Comparison of ENCODE assay signal across 8 cellular contexts in genomic region chr9:93093449-93094293, GRCh38. TPM values are rescaled to one million over a fixed set of nuclear protein-coding genes. Genes with fewer than 3 reads are reported as not detected.
DNase-seq lines count a peak whose midpoint lies in the region; ATAC-seq and TF ChIP-seq lines count a peak whose summit lies in the region.

No MANE protein-coding gene starts in this region.

- TF ChIP-seq CTCF in upper lobe of left lung (IDR thresholded peaks at IDR 0.05) = no peak

- peaks cover 4% of the 10 kb centered on the region for H3K9me3 Mint-ChIP-seq in activated naive CD4-positive, alpha-beta T cell treated with anti-CD3 and anti-CD28 coated beads, Interleukin-2, amount 50 U/mL, for 24 hours
- H3K9me3 Mint-ChIP-seq in activated T-helper 1 cell treated with anti-CD3 and anti-CD28 coated beads, Interleukin-12 subunit alpha, Interleukin-12 subunit beta, Interleukin-2, Interleukin-4 antibody, amounts not matched to agents 30 ng/mL and 10 ng/mL and 1 ng/mL, durations not matched to agents 14 hours and 24 hours and 36 hours = peaks cover 26% of the 10 kb centered on the region
- no peaks in the 10 kb centered on the region for H3K9me3 Mint-ChIP-seq in memory B cell

- no peak for TF ChIP-seq POLR2A in upper lobe of left lung (IDR thresholded peaks at IDR 0.05)

- intact Hi-C loops in activated T-helper 1 cell treated with anti-CD3 and anti-CD28 coated beads, Interleukin-12 subunit alpha, Interleukin-12 subunit beta, Interleukin-2, Interleukin-4 antibody, amounts not matched to agents 30 ng/mL and 10 ng/mL and 1 ng/mL, durations not matched to agents 14 hours and 24 hours and 36 hours (cut with micrococcal nuclease) = loop anchor here (10.0 kb wide), 2 partner anchors 219 to 419 kb away; partner anchors contain the start of genes IPPK and ZNF484

- H3K4me3 ChIP-seq in upper lobe of left lung = no peak overlapping the region

- peaks cover 7% of the 10 kb centered on the region for H3K36me3 Mint-ChIP-seq in activated naive CD4-positive, alpha-beta T cell treated with anti-CD3 and anti-CD28 coated beads, Interleukin-2, amount 50 U/mL, for 24 hours
- peaks cover 30% of the 10 kb centered on the region for H3K36me3 Mint-ChIP-seq in activated T-helper 1 cell treated with anti-CD3 and anti-CD28 coated beads, Interleukin-12 subunit alpha, Interleukin-12 subunit beta, Interleukin-2, Interleukin-4 antibody, amounts not matched to agents 30 ng/mL and 10 ng/mL and 1 ng/mL, durations not matched to agents 14 hours and 24 hours and 36 hours (ENCODE audit: low read depth)
- peaks cover 5% of the 10 kb centered on the region for H3K36me3 Mint-ChIP-seq in memory B cell

- peak overlapping the region; percentile 95 for H3K27ac Mint-ChIP-seq in activated naive CD4-positive, alpha-beta T cell treated with anti-CD3 and anti-CD28 coated beads, Interleukin-2, amount 50 U/mL, for 24 hours
- H3K27ac Mint-ChIP-seq in activated T-helper 1 cell treated with anti-CD3 and anti-CD28 coated beads, Interleukin-12 subunit alpha, Interleukin-12 subunit beta, Interleukin-2, Interleukin-4 antibody, amounts not matched to agents 30 ng/mL and 10 ng/mL and 1 ng/mL, durations not matched to agents 14 hours and 24 hours and 36 hours = peak overlapping the region; percentile 99
- peak overlapping the region; percentile 98 for H3K27ac Mint-ChIP-seq in memory B cell

- ATAC-seq in memory B cell (ENCODE audit: low read depth) = no peak
- ATAC-seq in upper lobe of left lung (ENCODE audit: low FRiP score in 2 of 2) = no peak

- no peaks in the 10 kb centered on the region for H3K27me3 Mint-ChIP-seq in activated naive CD4-positive, alpha-beta T cell treated with anti-CD3 and anti-CD28 coated beads, Interleukin-2, amount 50 U/mL, for 24 hours
- no peaks in the 10 kb centered on the region for H3K27me3 Mint-ChIP-seq in activated T-helper 1 cell treated with anti-CD3 and anti-CD28 coated beads, Interleukin-12 subunit alpha, Interleukin-12 subunit beta, Interleukin-2, Interleukin-4 antibody, amounts not matched to agents 30 ng/mL and 10 ng/mL and 1 ng/mL, durations not matched to agents 14 hours and 24 hours and 36 hours (ENCODE audit: insufficient read depth)
- no peaks in the 10 kb centered on the region for H3K27me3 Mint-ChIP-seq in memory B cell

- H3K4me1 Mint-ChIP-seq in activated naive CD4-positive, alpha-beta T cell treated with anti-CD3 and anti-CD28 coated beads, Interleukin-2, amount 50 U/mL, for 24 hours = peaks cover 76% of the 10 kb centered on the region
- H3K4me1 Mint-ChIP-seq in activated T-helper 1 cell treated with anti-CD3 and anti-CD28 coated beads, Interleukin-12 subunit alpha, Interleukin-12 subunit beta, Interleukin-2, Interleukin-4 antibody, amounts not matched to agents 30 ng/mL and 10 ng/mL and 1 ng/mL, durations not matched to agents 14 hours and 24 hours and 36 hours (ENCODE audit: low read depth) = peaks cover 82% of the 10 kb centered on the region
- peaks cover 59% of the 10 kb centered on the region for H3K4me1 Mint-ChIP-seq in memory B cell

- WGBS in upper lobe of left lung, 2 donors = 38 to 60% methylated on average over 12 of the region's 13 CpGs

- no peak for DNase-seq in activated naive CD4-positive, alpha-beta T cell (lab: John Stamatoyannopoulos, UW)
- DNase-seq in activated T-helper 1 cell treated with anti-CD3 and anti-CD28 coated beads, Interleukin-12 subunit alpha, Interleukin-12 subunit beta, Interleukin-2, Interleukin-4 antibody, amounts not matched to agents 30 ng/mL and 10 ng/mL and 1 ng/mL, durations not matched to agents 14 hours and 24 hours and 36 hours (ENCODE audit: low spot score) = no peak
- no peak for DNase-seq in memory B cell (ENCODE audit: low spot score in 2 of 2)
- DNase-seq in upper lobe of left lung = peak in 1 of 2 donors; percentile 28
- DNase-seq in activated CD4-positive, CD25-positive, alpha-beta regulatory T cell (lab: John Stamatoyannopoulos, UW) = no peak
- DNase-seq in DMS114 treated with DMSO at 0.1 percent for 48 hours (lab: John Stamatoyannopoulos, UW; ENCODE audit: unreplicated experiment) = no peak
- DNase-seq in NCI-H524 (lab: John Stamatoyannopoulos, UW) = no peak

- no peaks in the 10 kb centered on the region for H3K36me3 ChIP-seq in upper lobe of left lung

- peak overlapping the region; percentile 87 for H3K4me3 Mint-ChIP-seq in activated naive CD4-positive, alpha-beta T cell treated with anti-CD3 and anti-CD28 coated beads, Interleukin-2, amount 50 U/mL, for 24 hours
- peak overlapping the region; percentile 89 for H3K4me3 Mint-ChIP-seq in activated T-helper 1 cell treated with anti-CD3 and anti-CD28 coated beads, Interleukin-12 subunit alpha, Interleukin-12 subunit beta, Interleukin-2, Interleukin-4 antibody, amounts not matched to agents 30 ng/mL and 10 ng/mL and 1 ng/mL, durations not matched to agents 14 hours and 24 hours and 36 hours
- peak overlapping the region; percentile 93 for H3K4me3 Mint-ChIP-seq in memory B cell

- peak overlapping the region; percentile 7 to 98 (median 96) for H3K27ac ChIP-seq in upper lobe of left lung

- TF ChIP-seq EP300 in upper lobe of left lung (IDR thresholded peaks at IDR 0.05) = no peak

- H3K27me3 ChIP-seq in upper lobe of left lung = no peaks in the 10 kb centered on the region

- peaks cover 0 to 9% (median 0%) of the 10 kb centered on the region in 4 donors for H3K9me3 ChIP-seq in upper lobe of left lung

- peaks cover 40 to 48% (median 47%) of the 10 kb centered on the region in 4 donors for H3K4me1 ChIP-seq in upper lobe of left lung

RNA-seq across cellular contexts. Expression of gene CARD19, which starts 2.3 kb away (rescaled TPM):
- total RNA-seq in activated T-helper 1 cell treated with anti-CD3 and anti-CD28 coated beads, Interleukin-12 subunit alpha, Interleukin-12 subunit beta, Interleukin-2, Interleukin-4 antibody, amounts not matched to agents 30 ng/mL and 10 ng/mL and 1 ng/mL, durations not matched to agents 14 hours and 24 hours and 36 hours = 40.5 and 41.7 TPM in 2 replicates
- 10 to 100 TPM; 34.7 to 92.3 (median 41.7) TPM for total RNA-seq in upper lobe of left lung

RNA-seq across cellular contexts. Expression of gene SUSD3, which starts 35.2 kb away (rescaled TPM):
- 31.7 and 33.2 TPM in 2 replicates for total RNA-seq in activated T-helper 1 cell treated with anti-CD3 and anti-CD28 coated beads, Interleukin-12 subunit alpha, Interleukin-12 subunit beta, Interleukin-2, Interleukin-4 antibody, amounts not matched to agents 30 ng/mL and 10 ng/mL and 1 ng/mL, durations not matched to agents 14 hours and 24 hours and 36 hours
- total RNA-seq in upper lobe of left lung = 10 to 100 TPM in 1 of 6 donors, 1 to 10 TPM in 5; 3.9 to 17.8 (median 5.2) TPM

RNA-seq across cellular contexts. Expression of gene NINJ1, which starts 40.4 kb away (rescaled TPM):
- total RNA-seq in activated T-helper 1 cell treated with anti-CD3 and anti-CD28 coated beads, Interleukin-12 subunit alpha, Interleukin-12 subunit beta, Interleukin-2, Interleukin-4 antibody, amounts not matched to agents 30 ng/mL and 10 ng/mL and 1 ng/mL, durations not matched to agents 14 hours and 24 hours and 36 hours = 94.2 and 95.3 TPM in 2 replicates
- total RNA-seq in upper lobe of left lung = 10 to 100 TPM; 35.6 to 83.9 (median 56.8) TPM
